ENCODE assay signal across 20 cellular contexts in the genomic region with DNA sequence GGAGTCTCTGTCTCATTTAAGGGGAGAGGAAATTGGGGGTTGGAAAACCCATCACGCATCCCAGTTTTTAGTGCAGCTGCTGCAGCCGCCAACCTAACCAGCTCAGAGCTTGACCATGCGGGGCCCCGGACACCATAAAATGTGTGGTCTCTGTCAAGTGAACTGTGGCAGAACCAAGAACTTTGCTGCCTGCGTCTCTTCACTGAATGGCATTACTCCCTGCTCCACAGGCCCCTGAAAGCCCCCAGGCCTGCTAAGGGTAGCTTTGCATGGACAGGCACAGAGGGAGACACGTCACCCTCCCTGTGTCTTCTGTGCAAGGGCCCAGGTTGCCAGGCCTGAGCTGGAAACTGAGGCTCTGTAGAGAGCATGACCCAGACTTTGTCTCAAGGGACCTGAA.
A peak's percentile ranks its signal among the peaks of the same experiment; 100 is the strongest.
DNase-seq lines count a peak whose midpoint lies in the region; ATAC-seq and TF ChIP-seq lines count a peak whose summit lies in the region.
"Had no signal": no experiment of that assay in that cellular context is flagged by ENCODE, and none has a peak within 500 bp of the region (broad histone marks: within the 10 kb centered on the region; RNA-seq: fewer than 3 reads in every experiment).

No MANE protein-coding gene starts in this region.

- H3K4me1 ChIP-seq in BLaER1 (peaks cover 44% of the 10 kb centered on the region), lung (ENCODE audit: control insufficient read depth in 2 of 2, insufficient read depth in 2 of 2, low read length in 2 of 2) (no peaks in the 10 kb centered on the region), heart right ventricle (no peaks in the 10 kb centered on the region)
- H3K4me1 ChIP-seq: A549, BE2C had no signal

- H3K4me3 Mint-ChIP-seq in type B pancreatic cell, result no peak overlapping the region
- H3K4me3 Mint-ChIP-seq: CD4-positive, alpha-beta memory T cell had no signal

- no peaks in the 10 kb centered on the region for H4K20me1 ChIP-seq in BLaER1

- TF ChIP-seq CTCF in coronary artery (IDR thresholded peaks at IDR 0.05) (no peak), lung (IDR thresholded peaks at IDR 0.05; ENCODE audit: control extremely low read depth, extremely low read depth) (no peak), type B pancreatic cell (conservative IDR thresholded peaks at IDR 0.05) (no peak), heart right ventricle (IDR thresholded peaks at IDR 0.05) (no peak)

- H3K9ac ChIP-seq in BLaER1, result no peak overlapping the region
- H3K9ac ChIP-seq: GM23248 had no signal

- DNase-seq in coronary artery (ENCODE audit: low spot score) (peak; percentile 29), lung (ENCODE audit: low spot score) (peak; percentile 5), type B pancreatic cell (ENCODE audit: extremely low spot score, unreplicated experiment) (peak; percentile 56), heart right ventricle (no peak)
- DNase-seq: 8988T; ACHN; AML-193; BE2C; C1 segment of cervical spinal cord; Calu3; CD4-positive, alpha-beta memory T cell; COR-L47; DND-41; GM23248; H7; HCEC 1CT had no signal

- WGBS in lung, 2 donors, result 72 to 79% methylated on average over 6 of the region's 6 CpGs
- 77% methylated on average over 6 of the region's 6 CpGs for WGBS in heart right ventricle, 2 donors

- H3K27me3 Mint-ChIP-seq in type B pancreatic cell, result peaks cover 60% of the 10 kb centered on the region

- H3K27ac ChIP-seq in BLaER1 (peak overlapping the region; percentile 20; the same call in 1 of the 2 replicates), coronary artery (no peak overlapping the region), lung (ENCODE audit: low read depth in 1 of 2, low read length in 1 of 2) (no peak overlapping the region), heart right ventricle (no peak overlapping the region)
- H3K27ac ChIP-seq: A549, GM23248 had no signal

- no peak for ATAC-seq in lung (ENCODE audit: insufficient read depth, low FRiP score)
- ATAC-seq in GM19467 (IDR thresholded peaks at IDR 0.05; ENCODE audit: unreplicated experiment), result no peak
- ATAC-seq in GM19395 (IDR thresholded peaks at IDR 0.05; ENCODE audit: unreplicated experiment), result no peak
- no peak for ATAC-seq in heart right ventricle
- ATAC-seq: A549 had no signal

- no peak overlapping the region for H3K4me2 ChIP-seq in BLaER1
- H3K4me2 ChIP-seq: A549 had no signal

- no peak overlapping the region for H3K27ac Mint-ChIP-seq in type B pancreatic cell
- H3K27ac Mint-ChIP-seq: CD4-positive, alpha-beta memory T cell had no signal

- no peaks in the 10 kb centered on the region for H3K36me3 Mint-ChIP-seq in type B pancreatic cell
- H3K36me3 Mint-ChIP-seq: CD4-positive, alpha-beta memory T cell had no signal

- H3K27me3 ChIP-seq in BLaER1 (no peaks in the 10 kb centered on the region), lung (ENCODE audit: control insufficient read depth, insufficient read depth) (no peaks in the 10 kb centered on the region), heart right ventricle (peaks cover 0 to 25% (median 5%) of the 10 kb centered on the region in 7 donors)

- no peak overlapping the region for H3K4me3 ChIP-seq in BLaER1
- no peak overlapping the region for H3K4me3 ChIP-seq in coronary artery
- no peak overlapping the region for H3K4me3 ChIP-seq in lung
- no peak overlapping the region for H3K4me3 ChIP-seq in heart right ventricle
- H3K4me3 ChIP-seq: A549, GM23248 had no signal

- intact Hi-C loops in heart right ventricle (cut with DNase I), result no loop called here

- H3K36me3 ChIP-seq in BLaER1 (no peaks in the 10 kb centered on the region), lung (ENCODE audit: control insufficient read depth in 2 of 2, insufficient read depth in 2 of 2, low read length in 2 of 2) (no peaks in the 10 kb centered on the region), heart right ventricle (no peaks in the 10 kb centered on the region)
- H3K36me3 ChIP-seq: BE2C had no signal

- H3K9me3 ChIP-seq in BLaER1 (peaks cover 43% of the 10 kb centered on the region), lung (ENCODE audit: control insufficient read depth in 2 of 2, insufficient read depth in 1 of 2, low read length in 1 of 2) (peaks cover 0 to 4% of the 10 kb centered on the region in 2 donors), heart right ventricle (no peaks in the 10 kb centered on the region)
- H3K9me3 ChIP-seq: A549, BE2C had no signal

- peaks cover 7% of the 10 kb centered on the region for H3K4me1 Mint-ChIP-seq in type B pancreatic cell (ENCODE audit: unreplicated experiment)
- H3K4me1 Mint-ChIP-seq: CD4-positive, alpha-beta memory T cell had no signal

- no peaks in the 10 kb centered on the region for H3K9me3 Mint-ChIP-seq in type B pancreatic cell
- H3K9me3 Mint-ChIP-seq: CD4-positive, alpha-beta memory T cell had no signal

Comparison
In these comparisons a context has a peak if more than half of its experiments do, and no peak if none do; other contexts are left out.
1. DNase-seq: peak in coronary artery (single experiment), lung (single experiment) and type B pancreatic cell (single experiment); none in heart right ventricle (0 of 2).